In genomic region chr10:126461289-126461688, GRCh38 we compare ENCODE assay signal across 26 cellular contexts.
DNase-seq lines count a peak whose midpoint lies in the region; ATAC-seq, FAIRE-seq and TF ChIP-seq lines count a peak whose summit lies in the region.
"Had no signal": no experiment of that assay in that cellular context is flagged by ENCODE, and none has a peak within 500 bp of the region (broad histone marks: within the 10 kb centered on the region; RNA-seq: fewer than 3 reads in every experiment).

No MANE protein-coding gene starts in this region.

- POLR2A ChIA-PET in A549 (lab: Yijun Ruan, JAX) = no interaction called here
- POLR2A ChIA-PET in WTC11 (lab: Charles Lee) = no interaction called here

- peaks cover 24% of the 10 kb centered on the region for H3K4me1 Mint-ChIP-seq in osteocyte (ENCODE audit: unreplicated experiment)
- no peaks in the 10 kb centered on the region for H3K4me1 Mint-ChIP-seq in WTC11
- H3K4me1 Mint-ChIP-seq: CD14-positive monocyte had no signal

- peaks cover 36% of the 10 kb centered on the region for H3K4me1 ChIP-seq in A549
- no peaks in the 10 kb centered on the region for H3K4me1 ChIP-seq in kidney (ENCODE audit: control insufficient read depth in 1 of 2, insufficient read depth in 1 of 2, low read depth in 1 of 2, low read length in 2 of 2)

- H3K27ac Mint-ChIP-seq in osteocyte (ENCODE audit: unreplicated experiment) (no peak overlapping the region), WTC11 (no peak overlapping the region)
- H3K27ac Mint-ChIP-seq: CD14-positive monocyte; CD4-positive, alpha-beta memory T cell; CD4-positive, CD25-positive, alpha-beta regulatory T cell; CD8-positive, alpha-beta memory T cell had no signal

- DNase-seq in A549 (ENCODE audit: low read depth in 1 of 2, low spot score in 1 of 2) = no peak
- peak; percentile 31 for DNase-seq in kidney
- peak; percentile 53 for DNase-seq in osteocyte (ENCODE audit: extremely low spot score, unreplicated experiment)
- no peak for DNase-seq in GM20000 (ENCODE audit: low spot score)
- DNase-seq in WTC11 (ENCODE audit: low spot score) = no peak
- DNase-seq: ACHN; BE2C; C1 segment of cervical spinal cord; CD4-positive, alpha-beta memory T cell; CD4-positive, CD25-positive, alpha-beta regulatory T cell; CD8-positive, alpha-beta memory T cell; COR-L47; DMS 273 treated with DMSO at 0.1 percent for 48 hours; DMS153; DMS53; DMS79; DND-41; EL; GDM1 had no signal

- intact Hi-C loops in kidney (cut with DNase I) = no loop called here

- H3K27me3 Mint-ChIP-seq in osteocyte (ENCODE audit: unreplicated experiment) (no peaks in the 10 kb centered on the region), WTC11 (ENCODE audit: low read depth) (peaks cover 12% of the 10 kb centered on the region)

- H3K36me3 Mint-ChIP-seq in osteocyte (ENCODE audit: unreplicated experiment) (no peaks in the 10 kb centered on the region), WTC11 (no peaks in the 10 kb centered on the region)
- H3K36me3 Mint-ChIP-seq: CD14-positive monocyte; CD4-positive, alpha-beta memory T cell; CD4-positive, CD25-positive, alpha-beta regulatory T cell; CD8-positive, alpha-beta memory T cell had no signal

- no peak for FAIRE-seq in A549 (lab: Jason Lieb, UNC)
- no peak for FAIRE-seq in kidney (lab: Jason Lieb, UNC)
- FAIRE-seq: GM12878, GM12892, GM18507 had no signal

- H3K27ac ChIP-seq in A549 (peak overlapping the region; percentile 88 to 91), kidney (ENCODE audit: low read depth in 2 of 2, low read length in 2 of 2) (no peak overlapping the region)
- H3K27ac ChIP-seq: 22Rv1, BLaER1 had no signal

- TF ChIP-seq CTCF in A549 (IDR thresholded peaks at IDR 0.05) (no peak), kidney (IDR thresholded peaks at IDR 0.05; ENCODE audit: borderline replicate concordance, extremely low read depth, insufficient read depth) (no peak), osteocyte (IDR thresholded peaks at IDR 0.05) (no peak), GM20000 (IDR thresholded peaks at IDR 0.05; ENCODE audit: extremely low read depth, missing control alignments) (no peak), WTC11 (IDR thresholded peaks at IDR 0.05) (no peak)

- H3K36me3 ChIP-seq in kidney (ENCODE audit: control insufficient read depth in 1 of 2, insufficient read depth in 2 of 2, low read length in 2 of 2) = no peaks in the 10 kb centered on the region
- H3K36me3 ChIP-seq: BE2C, BLaER1 had no signal

- ATAC-seq in A549 = no peak
- no peak for ATAC-seq in WTC11
- ATAC-seq in HG02798 (IDR thresholded peaks at IDR 0.05; ENCODE audit: poor library complexity, unreplicated experiment) = no peak
- ATAC-seq: GM12878 had no signal

- H3K9me3 Mint-ChIP-seq in osteocyte (ENCODE audit: unreplicated experiment) = peaks cover 4% of the 10 kb centered on the region
- peaks cover 8% of the 10 kb centered on the region for H3K9me3 Mint-ChIP-seq in WTC11

- H3K4me3 ChIP-seq in A549 (no peak overlapping the region), kidney (ENCODE audit: low read length in 2 of 2) (no peak overlapping the region)
- H3K4me3 ChIP-seq: BLaER1, GM12878 had no signal

- TF ChIP-seq EP300 in A549 (IDR thresholded peaks at IDR 0.05) = no peak

- no peak overlapping the region for H3K4me3 Mint-ChIP-seq in osteocyte (ENCODE audit: unreplicated experiment)
- no peak overlapping the region for H3K4me3 Mint-ChIP-seq in WTC11
- H3K4me3 Mint-ChIP-seq: CD14-positive monocyte; CD4-positive, alpha-beta memory T cell; CD4-positive, CD25-positive, alpha-beta regulatory T cell; CD8-positive, alpha-beta memory T cell had no signal

- peak overlapping the region; percentile 60; the same call in 2 of the 3 replicates for H3K4me2 ChIP-seq in A549
- H3K4me2 ChIP-seq: BLaER1 had no signal

- no peak for TF ChIP-seq RAD21 in A549 (conservative IDR thresholded peaks at IDR 0.05 in 1 of 2, IDR thresholded peaks at IDR 0.05 in 1 of 2)

- CTCF ChIA-PET in A549 (lab: Yijun Ruan, JAX) (interaction anchor here (0.6 to 4.4 kb wide), 3 partner anchors 43 to 479 kb away, joined by 3 to 14 read pairs (median 4); no protein-coding TSS in a partner anchor), WTC11 (lab: Charles Lee) (interaction anchor here (1.5 kb wide), 1 partner anchor 205 kb away, joined by 3 read pairs; no protein-coding TSS in a partner anchor)

- H3K9me3 ChIP-seq in A549 (no peaks in the 10 kb centered on the region), kidney (ENCODE audit: control insufficient read depth in 1 of 2, low read length in 2 of 2) (no peaks in the 10 kb centered on the region)
- H3K9me3 ChIP-seq: BE2C, BLaER1 had no signal

- no peak overlapping the region for H3K9ac ChIP-seq in kidney (ENCODE audit: low read length in 2 of 2)
- H3K9ac ChIP-seq: BLaER1 had no signal

- no peak for TF ChIP-seq POLR2A in A549 (IDR thresholded peaks at IDR 0.05; ENCODE audit: low read length)

- 88% methylated on average over 8 of the region's 8 CpGs for WGBS in A549 (ENCODE audit: missing lambda C conversion rate)

TF ChIP-seq in A549, 52 proteins besides CTCF, POLR2A, EP300 and RAD21:
- TF ChIP-seq RCOR1 (IDR thresholded peaks at IDR 0.05; ENCODE audit: low read depth, low read length) = no peak
- no peak for TF ChIP-seq CBX8 (IDR thresholded peaks at IDR 0.05)
- TF ChIP-seq NFE2L2 (conservative IDR thresholded peaks at IDR 0.05; ENCODE audit: low read length) = no peak
- no peak for TF ChIP-seq TP53 (CRISPR knock-in tag; IDR thresholded peaks at IDR 0.05)
TF ChIP-seq in A549: peak in this region for 0.

TF ChIP-seq in WTC11, 78 proteins besides CTCF, POLR2A, EP300 and RAD21 (continues in another document):
- TF ChIP-seq AFF4 (CRISPR knock-in tag; IDR thresholded peaks at IDR 0.05; ENCODE audit: borderline replicate concordance) = no peak
- no peak for TF ChIP-seq NFE2L1 (CRISPR knock-in tag; IDR thresholded peaks at IDR 0.05)
- TF ChIP-seq NFYB (CRISPR knock-in tag; conservative IDR thresholded peaks at IDR 0.05; ENCODE audit: low read depth) = no peak
- no peak for TF ChIP-seq ZNF138 (CRISPR knock-in tag; conservative IDR thresholded peaks at IDR 0.05)
- no peak for TF ChIP-seq PRDM15 (CRISPR knock-in tag; IDR thresholded peaks at IDR 0.05)
- TF ChIP-seq TEAD1 (CRISPR knock-in tag; IDR thresholded peaks at IDR 0.05) = no peak
- no peak for TF ChIP-seq ESRRA (CRISPR knock-in tag; IDR thresholded peaks at IDR 0.05; ENCODE audit: borderline replicate concordance)
- TF ChIP-seq MAX (CRISPR knock-in tag; IDR thresholded peaks at IDR 0.05) = no peak
- no peak for TF ChIP-seq PRRX2 (CRISPR knock-in tag; IDR thresholded peaks at IDR 0.05)
- TF ChIP-seq TEAD4 (CRISPR knock-in tag; IDR thresholded peaks at IDR 0.05) = no peak
- no peak for TF ChIP-seq EMX1 (CRISPR knock-in tag; IDR thresholded peaks at IDR 0.05)
- no peak for TF ChIP-seq ZBTB21 (CRISPR knock-in tag; IDR thresholded peaks at IDR 0.05; ENCODE audit: borderline replicate concordance)

Comparison
In these comparisons a context has a peak if more than half of its experiments do, and no peak if none do; other contexts are left out.
1. DNase-seq: peak in kidney (single experiment) and osteocyte (single experiment); none in A549 (0 of 2), GM20000 (single experiment) and WTC11 (single experiment).
2. H3K27ac ChIP-seq: peak in A549 (2 of 2); none in kidney (0 of 2).